ENCODE assay signal across 6 cellular contexts in the genomic region with DNA sequence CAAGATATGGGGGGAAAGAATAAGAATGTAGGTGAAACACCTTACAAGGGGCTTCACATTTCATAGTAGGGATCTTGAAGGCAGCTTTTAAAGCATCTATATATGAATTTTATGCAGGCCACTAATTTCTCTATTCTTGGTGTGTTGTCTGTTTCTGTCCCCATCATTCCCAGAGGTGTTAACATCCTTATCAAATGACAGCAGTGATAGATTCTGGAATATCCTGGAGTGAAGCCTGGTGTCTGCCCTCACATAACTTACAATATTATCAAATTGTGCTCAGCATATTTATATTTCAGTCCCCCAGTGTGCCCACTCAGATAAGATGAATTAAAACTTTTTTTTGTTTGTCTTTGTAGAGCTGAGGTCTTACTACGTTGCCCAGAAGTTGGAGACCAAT.
"Had no signal": no experiment of that assay in that cellular context is flagged by ENCODE, and none has a peak within 500 bp of the region (broad histone marks: within the 10 kb centered on the region; RNA-seq: fewer than 3 reads in every experiment).

No MANE protein-coding gene starts in this region.

- ATAC-seq: GM23338, HCT116 had no signal

- DNase-seq: GOT3, H7, H9, HFFc6 had no signal
